1 cellular context compared by ENCODE assay signal in genomic region chr1:13780780-13781179, GRCh38.
TF ChIP-seq lines count a peak whose summit lies in the region.

No MANE protein-coding gene starts in this region.

TF ChIP-seq in HEK293, 187 proteins besides CTCF, POLR2A, EP300 and RAD21:
- TF ChIP-seq, protein P1, sequence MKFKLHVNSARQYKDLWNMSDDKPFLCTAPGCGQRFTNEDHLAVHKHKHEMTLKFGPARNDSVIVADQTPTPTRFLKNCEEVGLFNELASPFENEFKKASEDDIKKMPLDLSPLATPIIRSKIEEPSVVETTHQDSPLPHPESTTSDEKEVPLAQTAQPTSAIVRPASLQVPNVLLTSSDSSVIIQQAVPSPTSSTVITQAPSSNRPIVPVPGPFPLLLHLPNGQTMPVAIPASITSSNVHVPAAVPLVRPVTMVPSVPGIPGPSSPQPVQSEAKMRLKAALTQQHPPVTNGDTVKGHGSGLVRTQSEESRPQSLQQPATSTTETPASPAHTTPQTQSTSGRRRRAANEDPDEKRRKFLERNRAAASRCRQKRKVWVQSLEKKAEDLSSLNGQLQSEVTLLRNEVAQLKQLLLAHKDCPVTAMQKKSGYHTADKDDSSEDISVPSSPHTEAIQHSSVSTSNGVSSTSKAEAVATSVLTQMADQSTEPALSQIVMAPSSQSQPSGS (tag by site-specific recombination; IDR thresholded peaks at IDR 0.05; ENCODE audit: low read depth), result no peak
- TF ChIP-seq TCF7L2 (IDR thresholded peaks at IDR 0.05; ENCODE audit: borderline replicate concordance, low read depth, low read length), result no peak
- no peak for TF ChIP-seq ZNF112 (tag by site-specific recombination; IDR thresholded peaks at IDR 0.05)
- no peak for TF ChIP-seq ZNF211 (tag by site-specific recombination; IDR thresholded peaks at IDR 0.05; ENCODE audit: low read depth)
- TF ChIP-seq, protein P2, sequence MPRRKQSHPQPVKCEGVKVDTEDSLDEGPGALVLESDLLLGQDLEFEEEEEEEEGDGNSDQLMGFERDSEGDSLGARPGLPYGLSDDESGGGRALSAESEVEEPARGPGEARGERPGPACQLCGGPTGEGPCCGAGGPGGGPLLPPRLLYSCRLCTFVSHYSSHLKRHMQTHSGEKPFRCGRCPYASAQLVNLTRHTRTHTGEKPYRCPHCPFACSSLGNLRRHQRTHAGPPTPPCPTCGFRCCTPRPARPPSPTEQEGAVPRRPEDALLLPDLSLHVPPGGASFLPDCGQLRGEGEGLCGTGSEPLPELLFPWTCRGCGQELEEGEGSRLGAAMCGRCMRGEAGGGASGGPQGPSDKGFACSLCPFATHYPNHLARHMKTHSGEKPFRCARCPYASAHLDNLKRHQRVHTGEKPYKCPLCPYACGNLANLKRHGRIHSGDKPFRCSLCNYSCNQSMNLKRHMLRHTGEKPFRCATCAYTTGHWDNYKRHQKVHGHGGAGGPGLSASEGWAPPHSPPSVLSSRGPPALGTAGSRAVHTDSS (tag by site-specific recombination; IDR thresholded peaks at IDR 0.05), result peak; percentile 92
